ENCODE assay signal across 8 cellular contexts in genomic region chr21:17819878-17820232, GRCh38. TPM values are rescaled to one million over a fixed set of nuclear protein-coding genes. Genes with fewer than 3 reads are reported as not detected.
DNase-seq lines count a peak whose midpoint lies in the region; ATAC-seq and TF ChIP-seq lines count a peak whose summit lies in the region.

No MANE protein-coding gene starts in this region.

- peak; percentile 39 for ATAC-seq in GM19025 (IDR thresholded peaks at IDR 0.05; ENCODE audit: low read depth, unreplicated experiment)
- ATAC-seq in HG03097 (IDR thresholded peaks at IDR 0.05; ENCODE audit: low FRiP score, unreplicated experiment) = peak; percentile 57
- peak; percentile 44 for ATAC-seq in mucosa of descending colon

- TF ChIP-seq CTCF in colonic mucosa (IDR thresholded peaks at IDR 0.05) (no peak), mucosa of descending colon (IDR thresholded peaks at IDR 0.05) (no peak)

- no peaks in the 10 kb centered on the region for H3K27me3 ChIP-seq in colonic mucosa

- peak; percentile 77 for DNase-seq in CD1c-positive myeloid dendritic cell (ENCODE audit: extremely low spot score)
- DNase-seq in OCI-M1 (lab: John Stamatoyannopoulos, UW) = peak; percentile 96
- DNase-seq in colonic mucosa = no peak
- DNase-seq in mucosa of descending colon = peak in 1 of 3 donors; percentile 54
- DNase-seq in cerebellar cortex (ENCODE audit: low spot score) = no peak
- DNase-seq in NCI-H82 treated with DMSO at 0.1 percent for 48 hours (lab: John Stamatoyannopoulos, UW; ENCODE audit: unreplicated experiment) = no peak

- H3K27ac ChIP-seq in colonic mucosa = peak overlapping the region; percentile 89

- H3K9me3 ChIP-seq in colonic mucosa = no peaks in the 10 kb centered on the region
- no peaks in the 10 kb centered on the region for H3K9me3 ChIP-seq in mucosa of descending colon

- H3K9ac ChIP-seq in colonic mucosa (ENCODE audit: low read depth in 2 of 2, low read length in 2 of 2) = peak overlapping the region; percentile 38 to 71

- H3K36me3 ChIP-seq in colonic mucosa = no peaks in the 10 kb centered on the region
- H3K36me3 ChIP-seq in mucosa of descending colon (ENCODE audit: low read depth) = no peaks in the 10 kb centered on the region

- intact Hi-C loops in colonic mucosa (cut with DNase I) = loop anchor here (10.0 kb wide), 1 partner anchor 215 kb away; no protein-coding TSS in a partner anchor
- intact Hi-C loops in mucosa of descending colon (cut with DNase I, micrococcal nuclease) = no loop called here

- peak overlapping the region; percentile 98 for H3K4me3 ChIP-seq in colonic mucosa
- H3K4me3 ChIP-seq in mucosa of descending colon = peak overlapping the region; percentile 96

- H3K4me1 ChIP-seq in colonic mucosa (no peaks in the 10 kb centered on the region), mucosa of descending colon (ENCODE audit: low read depth) (peaks cover 10% of the 10 kb centered on the region)

RNA-seq across cellular contexts. Expression of gene C21orf91, which starts 0.7 kb away (rescaled TPM):
- total RNA-seq in colonic mucosa (1 to 10 TPM; 3.8 to 9.6 TPM), mucosa of descending colon (10 to 100 TPM in 1 of 3 donors, 1 to 10 TPM in 2; 8.0 to 12.8 (median 8.0) TPM)

Comparison
In these comparisons a context has a peak if more than half of its experiments do, and no peak if none do; other contexts are left out.
1. DNase-seq: peak in CD1c-positive myeloid dendritic cell (single experiment) and OCI-M1 (single experiment); none in colonic mucosa (single experiment), cerebellar cortex (single experiment) and NCI-H82 treated with DMSO at 0.1 percent for 48 hours (single experiment).
2. Peak in every context shown above with its lines, with median percentiles within 50 percentile points of each other: ATAC-seq.